14 cellular contexts compared by ENCODE assay signal in genomic region chr11:12592283-12592682, GRCh38.
A peak's percentile ranks its signal among the peaks of the same experiment; 100 is the strongest.
DNase-seq lines count a peak whose midpoint lies in the region; ATAC-seq lines count a peak whose summit lies in the region.
"Had no signal": no experiment of that assay in that cellular context is flagged by ENCODE, and none has a peak within 500 bp of the region (broad histone marks: within the 10 kb centered on the region; RNA-seq: fewer than 3 reads in every experiment).

No MANE protein-coding gene starts in this region.

- H3K36me3 Mint-ChIP-seq in activated naive CD4-positive, alpha-beta T cell treated with anti-CD3 and anti-CD28 coated beads, Interleukin-2, amount 50 U/mL, for 24 hours, result no peaks in the 10 kb centered on the region
- H3K36me3 Mint-ChIP-seq in activated naive CD4-positive, alpha-beta T cell treated with anti-CD3 and anti-CD28 coated beads, Interleukin-2, amount 10 ng/mL, durations not matched to agents 7 days and 5 days, result no peaks in the 10 kb centered on the region
- H3K36me3 Mint-ChIP-seq: CD8-positive, alpha-beta memory T cell had no signal

- CTCF ChIA-PET in activated naive CD4-positive, alpha-beta T cell treated with anti-CD3 and anti-CD28 coated beads, Interleukin-2, amount 10 ng/mL, durations not matched to agents 7 days and 5 days (lab: Charles Lee), result no interaction called here

- ATAC-seq in HG02610 (IDR thresholded peaks at IDR 0.05; ENCODE audit: unreplicated experiment) (no peak), Right ventricle myocardium superior (ENCODE audit: poor library complexity) (no peak)
- ATAC-seq: HCT116, HepG2 had no signal

- no peaks in the 10 kb centered on the region for H3K9me3 Mint-ChIP-seq in activated naive CD4-positive, alpha-beta T cell treated with anti-CD3 and anti-CD28 coated beads, Interleukin-2, amount 50 U/mL, for 24 hours
- no peaks in the 10 kb centered on the region for H3K9me3 Mint-ChIP-seq in activated naive CD4-positive, alpha-beta T cell treated with anti-CD3 and anti-CD28 coated beads, Interleukin-2, amount 10 ng/mL, durations not matched to agents 7 days and 5 days

- no peak for DNase-seq in activated naive CD4-positive, alpha-beta T cell treated with anti-CD3 and anti-CD28 coated beads, Interleukin-2, amount 10 ng/mL, durations not matched to agents 7 days and 5 days
- peak; percentile 97 for DNase-seq in foreskin melanocyte
- DNase-seq in midbrain (lab: John Stamatoyannopoulos, UW), result peak; percentile 0
- peak; percentile 24 for DNase-seq in superior temporal gyrus (ENCODE audit: extremely low spot score)
- no peak for DNase-seq in stimulated activated CD4-positive, alpha-beta T cell treated with anti-CD3 and anti-CD28 coated beads, Interleukin-12 subunit alpha, Interleukin-12 subunit beta, amount 100 ng/mL, for 4 hours
- DNase-seq in Right ventricle myocardium superior, result no peak
- DNase-seq: AML-193; CD8-positive, alpha-beta memory T cell; DMS 273 treated with DMSO at 0.1 percent for 48 hours; GM23248 had no signal

- no peak overlapping the region for H3K4me3 Mint-ChIP-seq in activated naive CD4-positive, alpha-beta T cell treated with anti-CD3 and anti-CD28 coated beads, Interleukin-2, amount 50 U/mL, for 24 hours
- H3K4me3 Mint-ChIP-seq in activated naive CD4-positive, alpha-beta T cell treated with anti-CD3 and anti-CD28 coated beads, Interleukin-2, amount 10 ng/mL, durations not matched to agents 7 days and 5 days, result no peak overlapping the region
- H3K4me3 Mint-ChIP-seq: CD8-positive, alpha-beta memory T cell had no signal

- intact Hi-C loops in Right ventricle myocardium superior (cut with DNase I), result loop anchor here (10.0 kb wide), 1 partner anchor 303 kb away; no protein-coding TSS in a partner anchor

- peaks cover 7% of the 10 kb centered on the region for H3K27me3 Mint-ChIP-seq in activated naive CD4-positive, alpha-beta T cell treated with anti-CD3 and anti-CD28 coated beads, Interleukin-2, amount 50 U/mL, for 24 hours
- peaks cover 3% of the 10 kb centered on the region for H3K27me3 Mint-ChIP-seq in activated naive CD4-positive, alpha-beta T cell treated with anti-CD3 and anti-CD28 coated beads, Interleukin-2, amount 10 ng/mL, durations not matched to agents 7 days and 5 days

- H3K4me1 Mint-ChIP-seq in activated naive CD4-positive, alpha-beta T cell treated with anti-CD3 and anti-CD28 coated beads, Interleukin-2, amount 50 U/mL, for 24 hours, result peaks cover 10% of the 10 kb centered on the region
- no peaks in the 10 kb centered on the region for H3K4me1 Mint-ChIP-seq in activated naive CD4-positive, alpha-beta T cell treated with anti-CD3 and anti-CD28 coated beads, Interleukin-2, amount 10 ng/mL, durations not matched to agents 7 days and 5 days

- H3K27ac Mint-ChIP-seq in activated naive CD4-positive, alpha-beta T cell treated with anti-CD3 and anti-CD28 coated beads, Interleukin-2, amount 50 U/mL, for 24 hours, result peak overlapping the region; percentile 65
- H3K27ac Mint-ChIP-seq in activated naive CD4-positive, alpha-beta T cell treated with anti-CD3 and anti-CD28 coated beads, Interleukin-2, amount 10 ng/mL, durations not matched to agents 7 days and 5 days, result no peak overlapping the region

Comparison
In these comparisons a context has a peak if more than half of its experiments do, and no peak if none do; other contexts are left out.
1. DNase-seq: peak in foreskin melanocyte (single experiment), midbrain (single experiment) and superior temporal gyrus (single experiment); none in activated naive CD4-positive, alpha-beta T cell treated with anti-CD3 and anti-CD28 coated beads, Interleukin-2, amount 10 ng/mL, durations not matched to agents 7 days and 5 days (single experiment), stimulated activated CD4-positive, alpha-beta T cell treated with anti-CD3 and anti-CD28 coated beads, Interleukin-12 subunit alpha, Interleukin-12 subunit beta, amount 100 ng/mL, for 4 hours (single experiment) and Right ventricle myocardium superior (single experiment).